1 cellular context compared by ENCODE assay signal in the genomic region with DNA sequence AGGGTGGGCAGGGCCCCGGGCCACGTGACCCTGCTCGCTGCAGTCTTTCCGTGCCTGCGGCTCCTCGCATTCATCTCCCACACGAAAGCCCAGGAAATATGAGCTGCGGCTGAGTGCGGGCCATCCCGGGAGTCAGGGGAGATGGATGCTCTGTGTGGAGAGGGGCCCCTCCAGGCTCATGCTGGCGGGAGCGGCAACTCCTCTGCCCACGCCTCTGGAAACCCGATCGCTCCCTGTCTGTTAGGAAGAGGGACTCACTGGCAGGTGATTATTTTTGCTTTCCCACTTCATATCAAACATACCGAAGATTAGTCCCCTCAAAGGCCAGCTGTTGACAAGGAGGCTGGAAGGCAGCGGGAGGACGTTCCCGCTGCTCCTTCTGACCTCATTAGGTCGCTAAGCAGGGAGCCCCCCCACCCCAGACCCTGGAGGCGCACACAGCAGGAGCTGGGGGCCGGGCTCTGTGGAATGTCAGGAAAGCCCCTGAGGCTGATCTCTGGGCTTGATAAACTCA.
TF ChIP-seq lines count a peak whose summit lies in the region.

No MANE protein-coding gene starts in this region.

TF ChIP-seq in H1, 55 proteins besides CTCF, POLR2A, EP300 and RAD21:
- TF ChIP-seq TEAD4 (IDR thresholded peaks at IDR 0.05; ENCODE audit: low read depth, low read length) (peak; percentile 51; the same call in 1 of the 2 replicates), GTF2F1 (IDR thresholded peaks at IDR 0.05; ENCODE audit: borderline replicate concordance, low read depth, low read length) (no peak), E2F6 (IDR thresholded peaks at IDR 0.05) (0 out of 2 replicates have a peak, but pooled peaks have one; percentile 24), USF2 (IDR thresholded peaks at IDR 0.05; ENCODE audit: low read length) (peak; percentile 75), BACH1 (IDR thresholded peaks at IDR 0.05; ENCODE audit: low read length) (no peak), JUN (IDR thresholded peaks at IDR 0.05; ENCODE audit: low read depth, low read length) (no peak), RFX5 (IDR thresholded peaks at IDR 0.05; ENCODE audit: borderline replicate concordance, low read depth, low read length) (no peak), KDM4A (IDR thresholded peaks at IDR 0.05; ENCODE audit: low read depth, low read length, severe bottlenecking) (peak; percentile 39), NRF1 (IDR thresholded peaks at IDR 0.05; ENCODE audit: low read depth, low read length) (no peak), JUND (IDR thresholded peaks at IDR 0.05; ENCODE audit: low read length) (0 out of 2 replicates have a peak, but pooled peaks have one; percentile 10)
- TF ChIP-seq, protein P1, sequence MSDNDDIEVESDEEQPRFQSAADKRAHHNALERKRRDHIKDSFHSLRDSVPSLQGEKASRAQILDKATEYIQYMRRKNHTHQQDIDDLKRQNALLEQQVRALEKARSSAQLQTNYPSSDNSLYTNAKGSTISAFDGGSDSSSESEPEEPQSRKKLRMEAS (IDR thresholded peaks at IDR 0.05), result peak; percentile 51
- TF ChIP-seq, protein P2, sequence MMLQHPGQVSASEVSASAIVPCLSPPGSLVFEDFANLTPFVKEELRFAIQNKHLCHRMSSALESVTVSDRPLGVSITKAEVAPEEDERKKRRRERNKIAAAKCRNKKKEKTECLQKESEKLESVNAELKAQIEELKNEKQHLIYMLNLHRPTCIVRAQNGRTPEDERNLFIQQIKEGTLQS (IDR thresholded peaks at IDR 0.05; ENCODE audit: insufficient read depth, low read depth, low read length), result peak; percentile 29; the same call in 1 of the 2 replicates
